ENCODE assay signal across 9 cellular contexts in genomic region chr16:48535831-48536599, GRCh38.
DNase-seq lines count a peak whose midpoint lies in the region; ATAC-seq, FAIRE-seq and TF ChIP-seq lines count a peak whose summit lies in the region.
"Had no signal": no experiment of that assay in that cellular context is flagged by ENCODE, and none has a peak within 500 bp of the region (broad histone marks: within the 10 kb centered on the region; RNA-seq: fewer than 3 reads in every experiment).

No MANE protein-coding gene starts in this region.

- no peak overlapping the region for H4K91ac ChIP-seq in H9 (ENCODE audit: insufficient read length, low read depth, low read length)

- H3K9me3 ChIP-seq in H9 (ENCODE audit: control insufficient read depth, low read depth, low read length), result no peaks in the 10 kb centered on the region

- H3K27me3 Mint-ChIP-seq in H9 (ENCODE audit: low read depth), result no peaks in the 10 kb centered on the region

- H3K27ac Mint-ChIP-seq in H9, result peak overlapping the region; percentile 34 to 85 (median 55); a peak in 3 of 7 replicates

- no peaks in the 10 kb centered on the region for H3K23me2 ChIP-seq in H9 (ENCODE audit: insufficient read length, low read depth, low read length, poor library complexity, severe bottlenecking)

- no peak overlapping the region for H2BK120ac ChIP-seq in H9 (ENCODE audit: low read depth, low read length, poor library complexity, severe bottlenecking)

- H2BK15ac ChIP-seq in H9 (ENCODE audit: low read depth, low read length), result no peak overlapping the region

- H3K27ac ChIP-seq in H9 (ENCODE audit: insufficient read length, low read depth, low read length), result no peak overlapping the region

- no peaks in the 10 kb centered on the region for H3K27me3 ChIP-seq in H9 (ENCODE audit: insufficient read depth, low read length)

- no peak overlapping the region for H2BK20ac ChIP-seq in H9 (ENCODE audit: low read depth, low read length, poor library complexity, severe bottlenecking)

- peak; percentile 80 for ATAC-seq in GM18502 (IDR thresholded peaks at IDR 0.05; ENCODE audit: poor library complexity, unreplicated experiment)
- peak; percentile 21 for ATAC-seq in omental fat pad (ENCODE audit: low FRiP score)

- no peaks in the 10 kb centered on the region for H3K4me1 ChIP-seq in H9 (ENCODE audit: insufficient read depth, low read length)

- no peak overlapping the region for H3K4me3 Mint-ChIP-seq in H9
- H3K4me3 Mint-ChIP-seq: neural crest cell had no signal

- H4K20me1 ChIP-seq in H9 (ENCODE audit: control insufficient read depth, insufficient read depth, insufficient read length), result no peaks in the 10 kb centered on the region

- peaks cover 9 to 21% of the 10 kb centered on the region in 2 experiments for H3K4me1 Mint-ChIP-seq in H9
- H3K4me1 Mint-ChIP-seq: neural crest cell had no signal

- no peaks in the 10 kb centered on the region for H3K79me2 ChIP-seq in H9 (ENCODE audit: insufficient read depth, low read length)

- H3T11ph ChIP-seq in H9 (ENCODE audit: low read length), result no peak overlapping the region

- no peak overlapping the region for H4K5ac ChIP-seq in H9 (ENCODE audit: insufficient read length, low read depth, low read length)

- H3K23ac ChIP-seq in H9 (ENCODE audit: insufficient read length, low read depth, low read length), result no peak overlapping the region

- no CpG with 5 or more reads among the region's 16 CpGs for WGBS in H9 (ENCODE audit: extremely low coverage, insufficient read length, low lambda C conversion rate)

- no peaks in the 10 kb centered on the region; a peak in 1 of 5 replicates for H3K9me3 Mint-ChIP-seq in H9
- H3K9me3 Mint-ChIP-seq: neural crest cell had no signal

- no peak overlapping the region for H2BK5ac ChIP-seq in H9 (ENCODE audit: insufficient read length, low read length)

- DNase-seq in H9 (no peak), NCI-H1105 treated with DMSO at 0.1 percent for 48 hours (lab: John Stamatoyannopoulos, UW) (peak; percentile 86), epidermal melanocyte (ENCODE audit: insufficient read length, low spot score) (peak; percentile 76), omental fat pad (ENCODE audit: low spot score) (no peak), G401 (ENCODE audit: low spot score) (no peak), RCC 7860 (ENCODE audit: low spot score) (no peak)
- no peak for DNase-seq in activated effector memory CD4-positive, alpha-beta T cell treated with Interleukin-2 at 50 U/mL for 16 hours

- no peak overlapping the region for H2BK12ac ChIP-seq in H9 (ENCODE audit: insufficient read length, low read depth, low read length)

- H3K18ac ChIP-seq in H9 (ENCODE audit: insufficient read length, low read depth, low read length), result no peak overlapping the region

- H3K4ac ChIP-seq in H9 (ENCODE audit: low read depth, low read length), result no peak overlapping the region

- H4K8ac ChIP-seq in H9 (replicated peaks; ENCODE audit: insufficient read length, low read depth, low read length), result no peak overlapping the region

- peaks cover 0 to 12% (median 5%) of the 10 kb centered on the region in 3 experiments; a peak in 5 of 7 replicates for H3K36me3 Mint-ChIP-seq in H9 (ENCODE audit: insufficient read depth in 1 of 3, low read depth in 3 of 3)

- no peak for FAIRE-seq in RCC 7860 (lab: Jason Lieb, UNC)

- in situ Hi-C loops in G401 (cut with HindIII; ENCODE audit: low sequenced_read_pairs), result no loop called here

- no peak overlapping the region for H2AK5ac ChIP-seq in H9 (ENCODE audit: insufficient read length, low read length)

- no peak overlapping the region for H3K14ac ChIP-seq in H9 (ENCODE audit: insufficient read depth, low read length)

- H3K9ac ChIP-seq in H9 (ENCODE audit: extremely low read depth, insufficient read length, low read length), result no peak overlapping the region

- TF ChIP-seq CTCF in H9 (conservative IDR thresholded peaks at IDR 0.05) (no peak), omental fat pad (IDR thresholded peaks at IDR 0.05) (no peak)

- H2AFZ ChIP-seq in H9 (ENCODE audit: low read length), result no peak overlapping the region

- H3K4me2 ChIP-seq in H9 (ENCODE audit: insufficient read depth, insufficient read length, low read length), result no peak overlapping the region

- H3K56ac ChIP-seq in H9 (ENCODE audit: insufficient read length, low read depth, low read length), result no peak overlapping the region

- no peaks in the 10 kb centered on the region for H3K79me1 ChIP-seq in H9 (ENCODE audit: insufficient read depth, low read depth, low read length, poor library complexity, severe bottlenecking)

Comparison
In these comparisons a context has a peak if more than half of its experiments do, and no peak if none do; other contexts are left out.
1. DNase-seq: peak in NCI-H1105 treated with DMSO at 0.1 percent for 48 hours (single experiment) and epidermal melanocyte (single experiment); none in H9 (single experiment), omental fat pad (single experiment), G401 (single experiment), activated effector memory CD4-positive, alpha-beta T cell treated with Interleukin-2 at 50 U/mL for 16 hours (single experiment) and RCC 7860 (single experiment).